9 cellular contexts compared by ENCODE assay signal in genomic region chr6:29941476-29941875, GRCh38. TPM values are rescaled to one million over a fixed set of nuclear protein-coding genes. Genes with fewer than 3 reads are reported as not detected.
DNase-seq lines count a peak whose midpoint lies in the region; ATAC-seq, FAIRE-seq and TF ChIP-seq lines count a peak whose summit lies in the region.
"Had no signal": no experiment of that assay in that cellular context is flagged by ENCODE, and none has a peak within 500 bp of the region (broad histone marks: within the 10 kb centered on the region; RNA-seq: fewer than 3 reads in every experiment).

No MANE protein-coding gene starts in this region.

- H3K9me3 Mint-ChIP-seq in activated naive CD4-positive, alpha-beta T cell treated with anti-CD3 and anti-CD28 coated beads, Interleukin-2, amount 10 ng/mL, durations not matched to agents 7 days and 5 days = no peaks in the 10 kb centered on the region
- no peaks in the 10 kb centered on the region for H3K9me3 Mint-ChIP-seq in activated naive CD8-positive, alpha-beta T cell treated with anti-CD3 and anti-CD28 coated beads for 36 hours

- peak overlapping the region; percentile 60 for H3K27ac ChIP-seq in HepG2 (ENCODE audit: extremely low read length, insufficient read depth, low read length)
- H3K27ac ChIP-seq in transverse colon = peak overlapping the region; percentile 83 to 95 (median 94)

- H3K4me1 ChIP-seq in HepG2 (ENCODE audit: insufficient read depth, low read length) = peaks cover 28% of the 10 kb centered on the region
- peaks cover 0 to 25% (median 5%) of the 10 kb centered on the region in 4 donors for H3K4me1 ChIP-seq in transverse colon

- no peak for TF ChIP-seq RAD21 in HepG2 (CRISPR knock-in tag; IDR thresholded peaks at IDR 0.05)

- FAIRE-seq in HepG2 (lab: Jason Lieb, UNC) = no peak
- FAIRE-seq: G401.6 had no signal

- H3K36me3 ChIP-seq in HepG2 (replicated peaks in 1 of 2; ENCODE audit: control insufficient read depth in 1 of 2, insufficient read depth in 2 of 2, low read length in 2 of 2) (peaks cover 3 to 15% of the 10 kb centered on the region in 2 experiments; a peak in 3 of 5 replicates), transverse colon (no peaks in the 10 kb centered on the region)

- peak overlapping the region; percentile 68 for H3K4me2 ChIP-seq in HepG2 (ENCODE audit: low read depth, low read length)

- H3K9me3 ChIP-seq in HepG2 (ENCODE audit: low read length) (no peaks in the 10 kb centered on the region), transverse colon (no peaks in the 10 kb centered on the region)

- intact Hi-C loops in HepG2 (cut with micrococcal nuclease; ENCODE audit: unreplicated experiment) = loop anchor here (5.0 kb wide), 1 partner anchor 66 kb away; no protein-coding TSS in a partner anchor
- intact Hi-C loops in transverse colon (cut with DNase I; ENCODE audit: low total_unique reads) = loop anchor here (2.0 kb wide), 1 partner anchor 27 kb away; no protein-coding TSS in a partner anchor

- no peak for DNase-seq in activated naive CD4-positive, alpha-beta T cell treated with anti-CD3 and anti-CD28 coated beads, Interleukin-2, amount 10 ng/mL, durations not matched to agents 7 days and 5 days
- no peak for DNase-seq in activated naive CD4-positive, alpha-beta T cell treated with anti-CD3 and anti-CD28 coated beads, Interleukin-2, amount 50 U/mL, for 16 hours
- no peak for DNase-seq in activated naive CD8-positive, alpha-beta T cell treated with anti-CD3 and anti-CD28 coated beads for 36 hours
- DNase-seq in HepG2 (ENCODE audit: low spot score) (no peak), transverse colon (no peak), globus pallidus (ENCODE audit: low spot score) (no peak), NCI-H1048 (lab: John Stamatoyannopoulos, UW) (no peak)

- no peak for TF ChIP-seq POLR2A in HepG2 (IDR thresholded peaks at IDR 0.05; ENCODE audit: insufficient read depth in 1 of 2, low read depth in 2 of 2, low read length in 2 of 2)
- TF ChIP-seq POLR2A in transverse colon (IDR thresholded peaks at IDR 0.05) = no peak

- H3K4me1 Mint-ChIP-seq in activated naive CD4-positive, alpha-beta T cell treated with anti-CD3 and anti-CD28 coated beads, Interleukin-2, amount 10 ng/mL, durations not matched to agents 7 days and 5 days = peaks cover 47% of the 10 kb centered on the region
- H3K4me1 Mint-ChIP-seq in activated naive CD8-positive, alpha-beta T cell treated with anti-CD3 and anti-CD28 coated beads for 36 hours = peaks cover 47% of the 10 kb centered on the region

- H3K79me2 ChIP-seq in HepG2 (ENCODE audit: insufficient read depth, low read length) = peaks cover 5% of the 10 kb centered on the region

- in situ Hi-C loops in HepG2 (cut with HindIII; ENCODE audit: extremely low pct_ligation_motif_present, low pct_unique_long_range_greater_than_20kb) = loop anchor here (5.0 to 10.0 kb wide), 2 partner anchors 54 to 77 kb away; no protein-coding TSS in a partner anchor
- in situ Hi-C loops in transverse colon (cut with MboI; ENCODE audit: low pct_ligation_motif_present in 1 of 4, low pct_unique_long_range_greater_than_20kb in 1 of 4, low sequenced_read_pairs in 3 of 4) = no loop called here

- H3K27me3 ChIP-seq in HepG2 (ENCODE audit: control insufficient read depth in 1 of 2, insufficient read depth in 2 of 2, low read length in 2 of 2) (no peaks in the 10 kb centered on the region), transverse colon (no peaks in the 10 kb centered on the region)

- WGBS in HepG2 (ENCODE audit: low lambda C conversion rate) = 0% methylated on average over 1 of the region's 1 CpG
- 7% methylated on average over 1 of the region's 1 CpG; no CpG with 5 or more reads in 1 of the 2 donors for WGBS in transverse colon (ENCODE audit: low coverage in 1 of 2), 2 donors

- ATAC-seq in HepG2 (no peak; the same call in 2 of the 3 replicates), GM18868 (IDR thresholded peaks at IDR 0.05; ENCODE audit: unreplicated experiment) (no peak)

- peak overlapping the region; percentile 88 for H3K4me3 Mint-ChIP-seq in activated naive CD4-positive, alpha-beta T cell treated with anti-CD3 and anti-CD28 coated beads, Interleukin-2, amount 10 ng/mL, durations not matched to agents 7 days and 5 days
- H3K4me3 Mint-ChIP-seq in activated naive CD8-positive, alpha-beta T cell treated with anti-CD3 and anti-CD28 coated beads for 36 hours = peak overlapping the region; percentile 93

- H3K4me3 ChIP-seq in HepG2 (replicated peaks in 1 of 3; ENCODE audit: insufficient read depth in 1 of 3, low read depth in 2 of 3, low read length in 3 of 3) = peak overlapping the region; percentile 77 to 82 (median 80); a peak in 5 of 6 replicates
- H3K4me3 ChIP-seq in transverse colon = peak overlapping the region in 2 of 4 donors; percentile 66 to 78

- peak overlapping the region; percentile 64 for H2AFZ ChIP-seq in HepG2 (ENCODE audit: low read length)

- BruUV-seq in HepG2 (replicated peaks; lab: Mats Ljungman, UMichigan) = TSS peak; percentile 81

- peaks cover 12% of the 10 kb centered on the region for H3K27me3 Mint-ChIP-seq in activated naive CD4-positive, alpha-beta T cell treated with anti-CD3 and anti-CD28 coated beads, Interleukin-2, amount 10 ng/mL, durations not matched to agents 7 days and 5 days
- peaks cover 3% of the 10 kb centered on the region for H3K27me3 Mint-ChIP-seq in activated naive CD8-positive, alpha-beta T cell treated with anti-CD3 and anti-CD28 coated beads for 36 hours

- H3K27ac Mint-ChIP-seq in activated naive CD4-positive, alpha-beta T cell treated with anti-CD3 and anti-CD28 coated beads, Interleukin-2, amount 10 ng/mL, durations not matched to agents 7 days and 5 days = peak overlapping the region; percentile 98
- H3K27ac Mint-ChIP-seq in activated naive CD8-positive, alpha-beta T cell treated with anti-CD3 and anti-CD28 coated beads for 36 hours = peak overlapping the region; percentile 100

- peak overlapping the region; percentile 79; the same call in 1 of the 2 replicates for H3K9ac ChIP-seq in HepG2 (ENCODE audit: insufficient read depth, low read depth, low read length)

- peaks cover 42% of the 10 kb centered on the region for H3K36me3 Mint-ChIP-seq in activated naive CD4-positive, alpha-beta T cell treated with anti-CD3 and anti-CD28 coated beads, Interleukin-2, amount 10 ng/mL, durations not matched to agents 7 days and 5 days
- peaks cover 42% of the 10 kb centered on the region for H3K36me3 Mint-ChIP-seq in activated naive CD8-positive, alpha-beta T cell treated with anti-CD3 and anti-CD28 coated beads for 36 hours

- POLR2A ChIA-PET in HepG2 (lab: Yijun Ruan, JAX) = interaction anchor here (0.8 to 1.5 kb wide), 4 partner anchors 15 to 151 kb away, joined by 4 to 7 read pairs (median 6); no protein-coding TSS in a partner anchor

- CTCF ChIA-PET in activated naive CD4-positive, alpha-beta T cell treated with anti-CD3 and anti-CD28 coated beads, Interleukin-2, amount 10 ng/mL, durations not matched to agents 7 days and 5 days (lab: Charles Lee) = interaction anchor here (0.6 to 1.6 kb wide), 4 partner anchors 13 to 36 kb away, joined by 3 to 9 read pairs (median 3); no protein-coding TSS in a partner anchor
- CTCF ChIA-PET in HepG2 (lab: Yijun Ruan, JAX; ENCODE audit: low intra/inter-chr PET ratio, low total read pairs) = no interaction called here

- no peak for TF ChIP-seq CTCF in HepG2 (CRISPR knock-in tag; IDR thresholded peaks at IDR 0.05)
- no peak for TF ChIP-seq CTCF in transverse colon (IDR thresholded peaks at IDR 0.05)

- H4K20me1 ChIP-seq in HepG2 (ENCODE audit: insufficient read depth, low read length) = no peaks in the 10 kb centered on the region

- TF ChIP-seq EP300 in HepG2 (IDR thresholded peaks at IDR 0.05; ENCODE audit: low read depth in 2 of 2, low read length in 2 of 2) (no peak), HepG2 (CRISPR knock-in tag; IDR thresholded peaks at IDR 0.05; ENCODE audit: borderline replicate concordance) (no peak), transverse colon (IDR thresholded peaks at IDR 0.05; ENCODE audit: low read depth) (no peak)

TF ChIP-seq in HepG2, 621 proteins besides CTCF, POLR2A, EP300 and RAD21 (continues in another document):
- no peak for TF ChIP-seq LCORL (IDR thresholded peaks at IDR 0.05)
- TF ChIP-seq LCORL (CRISPR knock-in tag; IDR thresholded peaks at IDR 0.05) = no peak
- no peak for TF ChIP-seq SP5 (CRISPR knock-in tag; IDR thresholded peaks at IDR 0.05; ENCODE audit: borderline replicate concordance, low read depth)
- no peak for TF ChIP-seq ZNF556 (CRISPR knock-in tag; IDR thresholded peaks at IDR 0.05; ENCODE audit: borderline replicate concordance)
- TF ChIP-seq KDM4B (CRISPR knock-in tag; IDR thresholded peaks at IDR 0.05) = no peak
- no peak for TF ChIP-seq NFE2L1 (CRISPR knock-in tag; IDR thresholded peaks at IDR 0.05; ENCODE audit: borderline replicate concordance)
- no peak for TF ChIP-seq ATAD3A (CRISPR knock-in tag; IDR thresholded peaks at IDR 0.05)
- no peak for TF ChIP-seq SRY (CRISPR knock-in tag; IDR thresholded peaks at IDR 0.05)
- TF ChIP-seq HOXA5 (CRISPR knock-in tag; IDR thresholded peaks at IDR 0.05) = no peak

RNA-seq across cellular contexts. Expression of gene HLA-A, which starts 0.9 kb away (rescaled TPM):
- 1,000 to 10,000 TPM; 1,111 to 1,119 TPM for total RNA-seq in activated naive CD8-positive, alpha-beta T cell treated with anti-CD3 and anti-CD28 coated beads for 36 hours
- total RNA-seq in HepG2 (2016; rRNA removed; fragmentation: Illumina TruSeq; extraction: Trizol) (131 and 345 TPM in 2 replicates), transverse colon (1,000 to 10,000 TPM in 3 of 4 donors, 100 to 1,000 TPM in 1; 733 to 1,932 (median 1,470) TPM)
- total RNA-seq in HepG2 (2016; cell fraction: cytosol; rRNA removed; fragmentation: Illumina TruSeq; extraction: Trizol; ENCODE audit: low read depth) = 40.4 and 40.8 TPM in 2 replicates
- total RNA-seq in HepG2 (2016; cell fraction: insoluble cytoplasmic fraction; rRNA removed; fragmentation: Illumina TruSeq; extraction: Trizol) = 123 and 365 TPM in 2 replicates
- 56.7 and 57.0 TPM in 2 replicates for total RNA-seq in HepG2 (2016; cell fraction: membrane; rRNA removed; fragmentation: Illumina TruSeq; extraction: Trizol)
- total RNA-seq in HepG2 (2016; cell fraction: nucleus; rRNA removed; fragmentation: Illumina TruSeq; extraction: Trizol) = 268 and 300 TPM in 2 replicates
- 527 and 598 TPM in 2 replicates for polyA plus RNA-seq in HepG2 (2011; rRNA removed)
- 540 and 603 TPM in 2 replicates for polyA plus RNA-seq in HepG2 (2011; cell fraction: cytosol; rRNA removed)
- 321 and 388 TPM in 2 replicates for polyA plus RNA-seq in HepG2 (2011; cell fraction: nucleus; rRNA removed)
- polyA plus RNA-seq in HepG2 (2012) = 267 and 414 TPM in 2 replicates
- polyA plus RNA-seq in HepG2 (2016; cell fraction: cytosol; fragmentation: Illumina TruSeq; extraction: Trizol; ENCODE audit: low read depth) = 46.2 and 49.2 TPM in 2 replicates
- 135 and 142 TPM in 2 replicates for polyA plus RNA-seq in HepG2 (2016; cell fraction: insoluble cytoplasmic fraction; fragmentation: Illumina TruSeq; extraction: Trizol; ENCODE audit: low read depth)
- polyA plus RNA-seq in HepG2 (2016; cell fraction: membrane; fragmentation: Illumina TruSeq; extraction: Trizol; ENCODE audit: low read depth) = 49.9 and 54.4 TPM in 2 replicates
- polyA plus RNA-seq in HepG2 (2016; cell fraction: nucleus; fragmentation: Illumina TruSeq; extraction: Trizol; ENCODE audit: insufficient read depth, low read depth) = 529 and 565 TPM in 2 replicates
- 311 and 488 TPM in 2 replicates for polyA minus RNA-seq in HepG2 (2011; rRNA and poly(A)+ RNA removed; ENCODE audit: low replicate concordance)
- 211 and 252 TPM in 2 replicates for polyA minus RNA-seq in HepG2 (2011; cell fraction: cytosol; rRNA and poly(A)+ RNA removed)
- polyA minus RNA-seq in HepG2 (2011; cell fraction: nucleus; rRNA and poly(A)+ RNA removed) = 56.9 and 83.0 TPM in 2 replicates
